Comparison of ENCODE assay signal across 16 cellular contexts in genomic region chr1:10677508-10678364, GRCh38.
DNase-seq lines count a peak whose midpoint lies in the region; ATAC-seq, FAIRE-seq and TF ChIP-seq lines count a peak whose summit lies in the region.
"Had no signal": no experiment of that assay in that cellular context is flagged by ENCODE, and none has a peak within 500 bp of the region (broad histone marks: within the 10 kb centered on the region; RNA-seq: fewer than 3 reads in every experiment).

No MANE protein-coding gene starts in this region.

- peak overlapping the region; percentile 32 for H3K27ac ChIP-seq in HUES48 (ENCODE audit: low read depth, low read length)
- peak overlapping the region; percentile 42 for H3K27ac ChIP-seq in duodenal mucosa (ENCODE audit: low read depth, low read length)
- peak overlapping the region; percentile 6 to 14 for H3K27ac ChIP-seq in liver (ENCODE audit: low read depth in 1 of 2, low read length in 2 of 2)
- no peak overlapping the region for H3K27ac ChIP-seq in skeletal muscle tissue (ENCODE audit: low read depth, low read length)
- H3K27ac ChIP-seq: HL-60, RWPE1 had no signal

- ATAC-seq in GM21737 (IDR thresholded peaks at IDR 0.05; ENCODE audit: unreplicated experiment), result no peak
- ATAC-seq: stimulated activated naive CD8-positive, alpha-beta T cell treated with anti-CD3 and anti-CD28 coated beads, Interleukin-15, amount 100 ng/mL, for 72 hours had no signal

- H3K4me1 ChIP-seq in HUES48 (ENCODE audit: control insufficient read depth, insufficient read depth, low read length) (peaks cover 33% of the 10 kb centered on the region), duodenal mucosa (ENCODE audit: control insufficient read depth in 1 of 2, insufficient read depth in 2 of 2, low read length in 2 of 2) (peaks cover 59% of the 10 kb centered on the region in 2 donors), liver (ENCODE audit: control insufficient read depth in 4 of 4, insufficient read depth in 4 of 4, low read length in 3 of 4) (peaks cover 19 to 53% (median 40%) of the 10 kb centered on the region in 4 donors), skeletal muscle tissue (ENCODE audit: control insufficient read depth in 3 of 3, insufficient read depth in 3 of 3, low read length in 3 of 3) (peaks cover 17 to 84% (median 61%) of the 10 kb centered on the region in 3 donors)

- H3K9me3 ChIP-seq in HUES48 (ENCODE audit: control insufficient read depth, insufficient read depth, low read length) (no peaks in the 10 kb centered on the region), duodenal mucosa (ENCODE audit: control insufficient read depth in 1 of 2, low read length in 2 of 2) (no peaks in the 10 kb centered on the region), liver (ENCODE audit: control insufficient read depth in 4 of 4, low read length in 3 of 4) (no peaks in the 10 kb centered on the region), skeletal muscle tissue (ENCODE audit: control insufficient read depth in 3 of 3, low read length in 3 of 3) (no peaks in the 10 kb centered on the region)

- H3K9ac ChIP-seq in HUES48 (ENCODE audit: low read depth, low read length) (no peak overlapping the region), duodenal mucosa (ENCODE audit: low read depth in 1 of 2, low read length in 2 of 2) (peak overlapping the region; percentile 39 to 48), liver (ENCODE audit: low read depth in 1 of 2, low read length in 2 of 2) (no peak overlapping the region), skeletal muscle tissue (ENCODE audit: low read depth in 1 of 3, low read length in 3 of 3) (peak overlapping the region; percentile 20 to 62 (median 45))

- TF ChIP-seq POLR2A in H54 (IDR thresholded peaks at IDR 0.05; ENCODE audit: low read depth, low read length), result no peak

- peaks cover 39% of the 10 kb centered on the region for H3K4me1 Mint-ChIP-seq in glutamatergic neuron (ENCODE audit: low read depth, unreplicated experiment)
- H3K4me1 Mint-ChIP-seq: activated naive CD4-positive, alpha-beta T cell treated with anti-CD3 and anti-CD28 coated beads, Interleukin-2, amount 50 U/mL, for 24 hours had no signal

- TF ChIP-seq CTCF in liver (IDR thresholded peaks at IDR 0.05; ENCODE audit: low read depth, low read length, missing input control) (no peak), glutamatergic neuron (IDR thresholded peaks at IDR 0.05; ENCODE audit: partially characterized antibody, unreplicated experiment) (no peak)

- 77% methylated on average over 26 of the region's 26 CpGs for WGBS in liver

- no peak for FAIRE-seq in H54 (lab: Jason Lieb, UNC)

- H3K36me3 ChIP-seq in HUES48 (ENCODE audit: control insufficient read depth, insufficient read depth, low read length), result no peaks in the 10 kb centered on the region
- no peaks in the 10 kb centered on the region for H3K36me3 ChIP-seq in duodenal mucosa (ENCODE audit: control insufficient read depth in 1 of 2, insufficient read depth in 2 of 2, low read length in 2 of 2)
- no peaks in the 10 kb centered on the region for H3K36me3 ChIP-seq in liver (ENCODE audit: control insufficient read depth in 4 of 4, insufficient read depth in 3 of 4, low read depth in 1 of 4, low read length in 3 of 4)
- no peaks in the 10 kb centered on the region for H3K36me3 ChIP-seq in skeletal muscle tissue (ENCODE audit: control insufficient read depth in 3 of 3, insufficient read depth in 3 of 3, low read length in 3 of 3)

- H3K4me3 Mint-ChIP-seq in glutamatergic neuron (ENCODE audit: unreplicated experiment), result no peak overlapping the region
- H3K4me3 Mint-ChIP-seq: activated naive CD4-positive, alpha-beta T cell treated with anti-CD3 and anti-CD28 coated beads, Interleukin-2, amount 50 U/mL, for 24 hours; CD4-positive, alpha-beta memory T cell; stimulated activated naive CD8-positive, alpha-beta T cell treated with anti-CD3 and anti-CD28 coated beads, Interleukin-15, amount 100 ng/mL, for 72 hours had no signal

- DNase-seq in NAMALWA (ENCODE audit: low spot score) (no peak), H54 (ENCODE audit: insufficient read length, low spot score) (no peak), glutamatergic neuron (no peak)
- DNase-seq: CD4-positive, alpha-beta memory T cell; cortex of kidney; NCI-H345; stimulated activated naive CD8-positive, alpha-beta T cell treated with anti-CD3 and anti-CD28 coated beads, Interleukin-15, amount 100 ng/mL, for 72 hours; T1000 had no signal

- H3K4me3 ChIP-seq in HUES48 (ENCODE audit: low read depth, low read length) (no peak overlapping the region), duodenal mucosa (ENCODE audit: low read depth in 1 of 2, low read length in 2 of 2) (peak overlapping the region; percentile 43 to 48), liver (ENCODE audit: low read depth in 1 of 3, low read length in 3 of 3) (no peak overlapping the region), skeletal muscle tissue (ENCODE audit: low read length in 3 of 3) (no peak overlapping the region)

- peaks cover 11% of the 10 kb centered on the region for H3K27me3 Mint-ChIP-seq in glutamatergic neuron (ENCODE audit: unreplicated experiment)
- H3K27me3 Mint-ChIP-seq: activated naive CD4-positive, alpha-beta T cell treated with anti-CD3 and anti-CD28 coated beads, Interleukin-2, amount 50 U/mL, for 24 hours; CD4-positive, alpha-beta memory T cell; stimulated activated naive CD8-positive, alpha-beta T cell treated with anti-CD3 and anti-CD28 coated beads, Interleukin-15, amount 100 ng/mL, for 72 hours had no signal

- H3K9me3 Mint-ChIP-seq in glutamatergic neuron (ENCODE audit: unreplicated experiment), result peaks cover 3% of the 10 kb centered on the region
- H3K9me3 Mint-ChIP-seq: activated naive CD4-positive, alpha-beta T cell treated with anti-CD3 and anti-CD28 coated beads, Interleukin-2, amount 50 U/mL, for 24 hours; CD4-positive, alpha-beta memory T cell; stimulated activated naive CD8-positive, alpha-beta T cell treated with anti-CD3 and anti-CD28 coated beads, Interleukin-15, amount 100 ng/mL, for 72 hours had no signal

- H3K27me3 ChIP-seq in HUES48 (ENCODE audit: control insufficient read depth, insufficient read depth, low read length), result no peaks in the 10 kb centered on the region
- no peaks in the 10 kb centered on the region for H3K27me3 ChIP-seq in duodenal mucosa (ENCODE audit: control insufficient read depth in 1 of 2, insufficient read depth in 2 of 2, low read length in 2 of 2)
- H3K27me3 ChIP-seq in liver (ENCODE audit: control insufficient read depth in 4 of 4, insufficient read depth in 4 of 4, low read length in 3 of 4), result no peaks in the 10 kb centered on the region
- H3K27me3 ChIP-seq in skeletal muscle tissue (ENCODE audit: control insufficient read depth in 3 of 3, insufficient read depth in 3 of 3, low read length in 3 of 3), result no peaks in the 10 kb centered on the region

- H3K36me3 Mint-ChIP-seq in glutamatergic neuron (ENCODE audit: unreplicated experiment), result no peaks in the 10 kb centered on the region
- H3K36me3 Mint-ChIP-seq: activated naive CD4-positive, alpha-beta T cell treated with anti-CD3 and anti-CD28 coated beads, Interleukin-2, amount 50 U/mL, for 24 hours; CD4-positive, alpha-beta memory T cell had no signal

- H3K27ac Mint-ChIP-seq in glutamatergic neuron (ENCODE audit: unreplicated experiment), result no peak overlapping the region
- H3K27ac Mint-ChIP-seq: activated naive CD4-positive, alpha-beta T cell treated with anti-CD3 and anti-CD28 coated beads, Interleukin-2, amount 50 U/mL, for 24 hours had no signal

- TF ChIP-seq RAD21 in liver (IDR thresholded peaks at IDR 0.05), result peak in 1 of 2 donors; percentile 37

TF ChIP-seq in liver, 16 proteins besides CTCF, POLR2A, EP300 and RAD21:
- TF ChIP-seq RXRA (IDR thresholded peaks at IDR 0.05) (peak; percentile 87 to 93), YY1 (IDR thresholded peaks at IDR 0.05) (no peak), JUND (IDR thresholded peaks at IDR 0.05) (peak in 1 of 2 donors; percentile 60), ATF3 (IDR thresholded peaks at IDR 0.05) (no peak), SP1 (IDR thresholded peaks at IDR 0.05) (peak; percentile 72), NR2F2 (IDR thresholded peaks at IDR 0.05) (peak; percentile 22), HNF4A (conservative IDR thresholded peaks at IDR 0.05) (peak; percentile 100), HNF4G (IDR thresholded peaks at IDR 0.05) (peak; percentile 99)

Comparison
In these comparisons a context has a peak if more than half of its experiments do, and no peak if none do; other contexts are left out.
1. H3K4me3 ChIP-seq: peak in duodenal mucosa (2 of 2); none in HUES48 (single experiment), liver (0 of 3) and skeletal muscle tissue (0 of 3).
2. H3K9ac ChIP-seq: peak in duodenal mucosa (2 of 2) and skeletal muscle tissue (3 of 3); none in HUES48 (single experiment) and liver (0 of 2).